ENCODE assay signal across 2 cellular contexts in genomic region chr4:70670332-70671014, GRCh38.
A peak's percentile ranks its signal among the peaks of the same experiment; 100 is the strongest.
TF ChIP-seq lines count a peak whose summit lies in the region.

No MANE protein-coding gene starts in this region.

TF ChIP-seq in HepG2, 621 proteins besides CTCF, POLR2A, EP300 and RAD21:
- no peak for TF ChIP-seq PAF1 (CRISPR knock-in tag; IDR thresholded peaks at IDR 0.05)
- TF ChIP-seq ZNF770 (CRISPR knock-in tag; IDR thresholded peaks at IDR 0.05) = peak; percentile 38; the same call in 1 of the 2 replicates

TF ChIP-seq in HEK293T, 16 proteins besides CTCF, POLR2A, EP300 and RAD21:
- no peak for TF ChIP-seq SUZ12 (IDR thresholded peaks at IDR 0.05)
- no peak for TF ChIP-seq FOXK2 (IDR thresholded peaks at IDR 0.05)
- no peak for TF ChIP-seq FOXM1 (IDR thresholded peaks at IDR 0.05; ENCODE audit: borderline replicate concordance)
- TF ChIP-seq ARNT (IDR thresholded peaks at IDR 0.05) = no peak
- no peak for TF ChIP-seq SP1 (IDR thresholded peaks at IDR 0.05)
- TF ChIP-seq NFRKB (IDR thresholded peaks at IDR 0.05) = no peak
- TF ChIP-seq PKNOX1 (IDR thresholded peaks at IDR 0.05) = no peak
- no peak for TF ChIP-seq LEF1 (IDR thresholded peaks at IDR 0.05; ENCODE audit: borderline replicate concordance)
- no peak for TF ChIP-seq HDGF (IDR thresholded peaks at IDR 0.05; ENCODE audit: borderline replicate concordance)
- no peak for TF ChIP-seq CTBP1 (IDR thresholded peaks at IDR 0.05; ENCODE audit: borderline replicate concordance)
- no peak for TF ChIP-seq L3MBTL2 (conservative IDR thresholded peaks at IDR 0.05)
- no peak for TF ChIP-seq FOXA1 (IDR thresholded peaks at IDR 0.05)
- TF ChIP-seq BHLHE40 (IDR thresholded peaks at IDR 0.05; ENCODE audit: borderline replicate concordance) = no peak
- TF ChIP-seq ZNF384 (IDR thresholded peaks at IDR 0.05) = no peak
- no peak for TF ChIP-seq TARDBP (IDR thresholded peaks at IDR 0.05)
- no peak for TF ChIP-seq ELF4 (IDR thresholded peaks at IDR 0.05)
